Comparison of ENCODE assay signal across 22 cellular contexts in the genomic region with DNA sequence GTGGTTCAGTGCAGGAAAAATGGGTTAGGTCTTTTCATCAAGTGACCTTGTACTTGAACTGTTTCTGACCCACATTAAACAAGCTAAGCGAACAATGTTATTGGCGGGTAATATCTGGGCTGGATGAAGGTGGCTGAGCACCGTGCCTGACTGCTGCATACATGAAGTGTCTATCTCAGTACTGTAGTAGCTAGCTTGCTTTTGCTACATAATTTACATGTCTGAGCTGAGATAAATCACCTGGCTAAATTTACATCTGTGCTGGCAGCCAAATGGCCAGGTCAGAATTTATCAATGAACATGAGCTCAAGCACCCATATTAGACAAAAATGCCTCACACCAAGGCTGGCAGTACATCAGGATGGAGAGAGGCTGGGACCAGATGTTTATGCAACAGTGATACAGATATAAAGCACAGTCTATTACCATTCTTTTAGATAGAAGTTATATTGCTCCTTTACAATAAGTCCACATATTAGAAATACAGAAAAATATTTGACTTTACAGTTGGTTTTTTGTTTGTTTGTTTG. TPM values are rescaled to one million over a fixed set of nuclear protein-coding genes. Genes with fewer than 3 reads are reported as not detected.
A peak's percentile ranks its signal among the peaks of the same experiment; 100 is the strongest.
DNase-seq lines count a peak whose midpoint lies in the region; ATAC-seq and TF ChIP-seq lines count a peak whose summit lies in the region.
"Had no signal": no experiment of that assay in that cellular context is flagged by ENCODE, and none has a peak within 500 bp of the region (broad histone marks: within the 10 kb centered on the region; RNA-seq: fewer than 3 reads in every experiment).

No MANE protein-coding gene starts in this region.

- H3K9me3 Mint-ChIP-seq in CD4-positive, alpha-beta T cell: no peaks in the 10 kb centered on the region
- H3K9me3 Mint-ChIP-seq: CD14-positive monocyte, HFFc6 had no signal

- H3K4me1 ChIP-seq in BLaER1 treated with 17β-estradiol and CSF1 and Interleukin-3, amounts not matched to agents 10 nM and 100 nM: peaks cover 37 to 58% (median 52%) of the 10 kb centered on the region in 10 experiments
- H3K4me1 ChIP-seq in stomach: peaks cover 0 to 35% (median 22%) of the 10 kb centered on the region in 4 donors

- H4K20me1 ChIP-seq in BLaER1 treated with 17β-estradiol and CSF1 and Interleukin-3, amounts not matched to agents 10 nM and 100 nM: peaks cover 0 to 12% (median 0%) of the 10 kb centered on the region in 11 experiments; a peak in 4 of 22 replicates

- POLR2A ChIA-PET in CD4-positive, alpha-beta T cell (lab: Charles Lee): no interaction called here

- no peak for TF ChIP-seq POLR2A in stomach (IDR thresholded peaks at IDR 0.05)

- H3K36me3 ChIP-seq in BLaER1 treated with 17β-estradiol and CSF1 and Interleukin-3, amounts not matched to agents 10 nM and 100 nM: peaks cover 5 to 76% (median 44%) of the 10 kb centered on the region in 11 experiments; a peak in 20 of 22 replicates
- H3K36me3 ChIP-seq in stomach: peaks cover 8 to 33% (median 20%) of the 10 kb centered on the region in 4 donors

- H3K4me1 Mint-ChIP-seq in CD4-positive, alpha-beta T cell (ENCODE audit: low read depth): peaks cover 20% of the 10 kb centered on the region

- intact Hi-C loops in CD4-positive, alpha-beta T cell (cut with DNase I, micrococcal nuclease): no loop called here
- intact Hi-C loops in left ventricle myocardium superior (cut with micrococcal nuclease) (no loop called here), stomach (cut with DNase I; ENCODE audit: low total_unique reads) (no loop called here)

- no peak for TF ChIP-seq EP300 in stomach (IDR thresholded peaks at IDR 0.05)

- ATAC-seq in CD4-positive, alpha-beta T cell (ENCODE audit: poor library complexity): no peak
- ATAC-seq in left ventricle myocardium superior: peak; percentile 60

- no peaks in the 10 kb centered on the region for H3K27me3 Mint-ChIP-seq in CD4-positive, alpha-beta T cell

- H3K9me3 ChIP-seq in BLaER1 treated with 17β-estradiol and CSF1 and Interleukin-3, amounts not matched to agents 10 nM and 100 nM (replicated peaks in 1 of 11): no peaks in the 10 kb centered on the region
- H3K9me3 ChIP-seq in CD4-positive, alpha-beta T cell (ENCODE audit: control insufficient read depth, low read length): no peaks in the 10 kb centered on the region
- H3K9me3 ChIP-seq in stomach: no peaks in the 10 kb centered on the region
- H3K9me3 ChIP-seq: HAP-1, MG63 had no signal

- no peak overlapping the region for H3K9ac ChIP-seq in BLaER1 treated with 17β-estradiol and CSF1 and Interleukin-3, amounts not matched to agents 10 nM and 100 nM

- 78 to 87% (median 82%) methylated on average over 3 of the region's 3 CpGs for WGBS in stomach, 5 donors

- peak overlapping the region; percentile 42 for H3K27ac Mint-ChIP-seq in CD4-positive, alpha-beta T cell
- H3K27ac Mint-ChIP-seq: HFFc6 had no signal

- H3K36me3 Mint-ChIP-seq in CD4-positive, alpha-beta T cell (ENCODE audit: low read depth): peaks cover 52% of the 10 kb centered on the region

- CTCF ChIA-PET in CD4-positive, alpha-beta T cell (lab: Charles Lee): no interaction called here

- DNase-seq in CD4-positive, alpha-beta T cell: no peak
- DNase-seq in NCI-H526 (lab: John Stamatoyannopoulos, UW) (peak; percentile 6 to 33), left ventricle myocardium superior (no peak), stomach (no peak), inferior parietal cortex (ENCODE audit: extremely low spot score) (no peak)
- no peak for DNase-seq in effector CD4-positive, alpha-beta T cell
- DNase-seq: COR-L47, GOT3, HFFc6, MG63, NCI-H1105 treated with DMSO at 0.1 percent for 48 hours, NCI-H146, NCI-H1930, NCI-H2107, NCI-H446, NCI-H524 treated with DMSO at 0.1 percent for 48 hours, RPMI8226, SHP77 treated with DMSO at 0.1 percent for 48 hours had no signal

- H3K4me2 ChIP-seq in BLaER1 treated with 17β-estradiol and CSF1 and Interleukin-3, amounts not matched to agents 10 nM and 100 nM: peak overlapping the region; percentile 3 to 76 (median 52); a peak in 18 of 22 replicates

- H3K27me3 ChIP-seq in BLaER1 treated with 17β-estradiol and CSF1 and Interleukin-3, amounts not matched to agents 10 nM and 100 nM: no peaks in the 10 kb centered on the region
- no peaks in the 10 kb centered on the region for H3K27me3 ChIP-seq in CD4-positive, alpha-beta T cell (ENCODE audit: control insufficient read depth, insufficient read depth, low read length)
- H3K27me3 ChIP-seq in stomach: no peaks in the 10 kb centered on the region
- H3K27me3 ChIP-seq: MG63 had no signal

- no peak overlapping the region for H3K4me3 Mint-ChIP-seq in CD4-positive, alpha-beta T cell
- H3K4me3 Mint-ChIP-seq: CD14-positive monocyte, HFFc6 had no signal

- peak overlapping the region in 6 of 11 experiments; percentile 20 to 53 (median 43); a peak in 9 of 22 replicates for H3K27ac ChIP-seq in BLaER1 treated with 17β-estradiol and CSF1 and Interleukin-3, amounts not matched to agents 10 nM and 100 nM
- no peak overlapping the region for H3K27ac ChIP-seq in CD4-positive, alpha-beta T cell (ENCODE audit: low read depth, low read length)
- no peak overlapping the region for H3K27ac ChIP-seq in stomach
- H3K27ac ChIP-seq: SK-N-MC had no signal

- no peak for TF ChIP-seq CTCF in CD4-positive, alpha-beta T cell (IDR thresholded peaks at IDR 0.05)
- TF ChIP-seq CTCF in stomach (IDR thresholded peaks at IDR 0.05): no peak

- H3K4me3 ChIP-seq in BLaER1 treated with 17β-estradiol and CSF1 and Interleukin-3, amounts not matched to agents 10 nM and 100 nM: no peak overlapping the region
- no peak overlapping the region for H3K4me3 ChIP-seq in stomach
- H3K4me3 ChIP-seq: HAP-1, MG63, SK-N-MC had no signal

RNA-seq across cellular contexts. Expression of a gene that starts 7.7 kb away (rescaled TPM):
- total RNA-seq in CD4-positive, alpha-beta T cell: 1 to 10 TPM; 4.9 to 5.3 TPM
- total RNA-seq in left ventricle myocardium superior: 77.9 TPM
- 10 to 100 TPM; 15.6 to 87.0 (median 56.2) TPM for total RNA-seq in stomach
- 10 to 100 TPM; 33.3 to 71.0 (median 51.3) TPM for polyA plus RNA-seq in stomach

Comparison
In these comparisons a context has a peak if more than half of its experiments do, and no peak if none do; other contexts are left out.
1. H3K27ac ChIP-seq: peak in BLaER1 treated with 17β-estradiol and CSF1 and Interleukin-3, amounts not matched to agents 10 nM and 100 nM (6 of 11); none in CD4-positive, alpha-beta T cell (single experiment) and stomach (0 of 5).
2. DNase-seq: peak in NCI-H526 (2 of 2); none in CD4-positive, alpha-beta T cell (0 of 10), left ventricle myocardium superior (single experiment), stomach (single experiment), inferior parietal cortex (single experiment) and effector CD4-positive, alpha-beta T cell (single experiment).